Comparison of ENCODE assay signal across 9 cellular contexts in genomic region chr14:99602054-99602787, GRCh38. TPM values are rescaled to one million over a fixed set of nuclear protein-coding genes. Genes with fewer than 3 reads are reported as not detected.
DNase-seq lines count a peak whose midpoint lies in the region; ATAC-seq, FAIRE-seq and TF ChIP-seq lines count a peak whose summit lies in the region.
"Had no signal": no experiment of that assay in that cellular context is flagged by ENCODE, and none has a peak within 500 bp of the region (broad histone marks: within the 10 kb centered on the region; RNA-seq: fewer than 3 reads in every experiment).

No MANE protein-coding gene starts in this region.

- no peaks in the 10 kb centered on the region for H3K9me3 ChIP-seq in heart right ventricle
- H3K9me3 ChIP-seq in HepG2 (ENCODE audit: low read length), result no peaks in the 10 kb centered on the region
- H3K9me3 ChIP-seq in tibial artery, result no peaks in the 10 kb centered on the region

- peaks cover 65% of the 10 kb centered on the region for H3K79me2 ChIP-seq in HepG2 (ENCODE audit: insufficient read depth, low read length)

- no peak for TF ChIP-seq RAD21 in HepG2 (CRISPR knock-in tag; IDR thresholded peaks at IDR 0.05)

- H2AFZ ChIP-seq in HepG2 (ENCODE audit: low read length), result no peak overlapping the region

- H3K27ac Mint-ChIP-seq in activated naive CD8-positive, alpha-beta T cell treated with anti-CD3 and anti-CD28 coated beads, Interleukin-2, amount 50 U/mL, for 24 hours, result no peak overlapping the region
- H3K27ac Mint-ChIP-seq: dendritic cell treated with granulocyte-macrophage colony-stimulating factor and Interleukin-4, amounts not matched to agents 40 ng/mL and 50 ng/mL, for 4 days had no signal

- H3K36me3 Mint-ChIP-seq in activated naive CD8-positive, alpha-beta T cell treated with anti-CD3 and anti-CD28 coated beads, Interleukin-2, amount 50 U/mL, for 24 hours (ENCODE audit: low read depth), result no peaks in the 10 kb centered on the region

- CTCF ChIA-PET in HepG2 (lab: Yijun Ruan, JAX; ENCODE audit: low intra/inter-chr PET ratio, low total read pairs), result no interaction called here

- peak overlapping the region in 9 of 10 donors; percentile 59 to 79 (median 73) for H3K27ac ChIP-seq in heart right ventricle
- peak overlapping the region; percentile 80 for H3K27ac ChIP-seq in HepG2 (ENCODE audit: extremely low read length, insufficient read depth, low read length)
- H3K27ac ChIP-seq in tibial artery, result peak overlapping the region in 1 of 2 donors; percentile 52

- peak overlapping the region; percentile 90 for H3K4me2 ChIP-seq in HepG2 (ENCODE audit: low read depth, low read length)

- H3K4me1 ChIP-seq in heart right ventricle (peaks cover 28 to 78% (median 63%) of the 10 kb centered on the region in 9 donors), HepG2 (ENCODE audit: insufficient read depth, low read length) (peaks cover 60% of the 10 kb centered on the region), tibial artery (peaks cover 0 to 40% (median 19%) of the 10 kb centered on the region in 4 donors)

- H3K4me3 Mint-ChIP-seq in activated naive CD8-positive, alpha-beta T cell treated with anti-CD3 and anti-CD28 coated beads, Interleukin-2, amount 50 U/mL, for 24 hours, result peak overlapping the region; percentile 53

- TF ChIP-seq POLR2A in HepG2 (IDR thresholded peaks at IDR 0.05; ENCODE audit: insufficient read depth in 1 of 2, low read depth in 2 of 2, low read length in 2 of 2), result peak; percentile 40 to 43; a peak in 3 of 4 replicates

- 20 to 25% methylated on average over 18 of the region's 18 CpGs for WGBS in heart right ventricle, 2 donors
- WGBS in HepG2 (ENCODE audit: low lambda C conversion rate), result 0% methylated on average over 9 of the region's 18 CpGs

- peak; percentile 56 for FAIRE-seq in HepG2 (lab: Jason Lieb, UNC)

- POLR2A ChIA-PET in HepG2 (lab: Yijun Ruan, JAX), result interaction anchor here (1.1 to 8.6 kb wide), 5 partner anchors 27 to 121 kb away, joined by 3 to 101 read pairs (median 7); partner anchors contain the start of genes CCNK and SETD3

- no peak for TF ChIP-seq CTCF in heart right ventricle (IDR thresholded peaks at IDR 0.05)
- TF ChIP-seq CTCF in HepG2 (CRISPR knock-in tag; IDR thresholded peaks at IDR 0.05), result peak; percentile 36; the same call in 1 of the 2 replicates
- TF ChIP-seq CTCF in tibial artery (IDR thresholded peaks at IDR 0.05), result no peak

- no TSS peak for BruUV-seq in HepG2 (replicated peaks; lab: Mats Ljungman, UMichigan)

- H4K20me1 ChIP-seq in HepG2 (ENCODE audit: insufficient read depth, low read length), result peaks cover 33% of the 10 kb centered on the region

- no peaks in the 10 kb centered on the region for H3K9me3 Mint-ChIP-seq in activated naive CD8-positive, alpha-beta T cell treated with anti-CD3 and anti-CD28 coated beads, Interleukin-2, amount 50 U/mL, for 24 hours
- H3K9me3 Mint-ChIP-seq: dendritic cell treated with granulocyte-macrophage colony-stimulating factor and Interleukin-4, amounts not matched to agents 40 ng/mL and 50 ng/mL, for 4 days had no signal

- H3K27me3 ChIP-seq in heart right ventricle (peaks cover 0 to 39% (median 0%) of the 10 kb centered on the region in 7 donors), HepG2 (ENCODE audit: control insufficient read depth in 1 of 2, insufficient read depth in 2 of 2, low read length in 2 of 2) (no peaks in the 10 kb centered on the region; a peak in 1 of 5 replicates), tibial artery (no peaks in the 10 kb centered on the region)

- TF ChIP-seq EP300 in HepG2 (IDR thresholded peaks at IDR 0.05; ENCODE audit: low read depth in 2 of 2, low read length in 2 of 2) (no peak), HepG2 (CRISPR knock-in tag; IDR thresholded peaks at IDR 0.05; ENCODE audit: borderline replicate concordance) (no peak)

- peak overlapping the region; percentile 70 for H3K9ac ChIP-seq in HepG2 (ENCODE audit: insufficient read depth, low read depth, low read length)

- ATAC-seq in heart right ventricle (peak in 3 of 8 donors; percentile 6 to 11 (median 9)), left ventricle myocardium superior (no peak), HepG2 (peak; percentile 60), GM18907 (IDR thresholded peaks at IDR 0.05; ENCODE audit: unreplicated experiment) (no peak)
- ATAC-seq in activated naive CD8-positive, alpha-beta T cell treated with anti-CD3 and anti-CD28 coated beads, Interleukin-2, amount 50 U/mL, for 24 hours, result no peak

- H3K4me1 Mint-ChIP-seq in activated naive CD8-positive, alpha-beta T cell treated with anti-CD3 and anti-CD28 coated beads, Interleukin-2, amount 50 U/mL, for 24 hours, result peaks cover 21% of the 10 kb centered on the region

- peaks cover 3% of the 10 kb centered on the region for H3K27me3 Mint-ChIP-seq in activated naive CD8-positive, alpha-beta T cell treated with anti-CD3 and anti-CD28 coated beads, Interleukin-2, amount 50 U/mL, for 24 hours

- no peaks in the 10 kb centered on the region for H3K36me3 ChIP-seq in heart right ventricle
- peaks cover 0 to 4% of the 10 kb centered on the region in 2 experiments; a peak in 1 of 5 replicates for H3K36me3 ChIP-seq in HepG2 (replicated peaks in 1 of 2; ENCODE audit: control insufficient read depth in 1 of 2, insufficient read depth in 2 of 2, low read length in 2 of 2)
- H3K36me3 ChIP-seq in tibial artery, result no peaks in the 10 kb centered on the region

- peak in 1 of 2 donors; percentile 48 for DNase-seq in heart right ventricle
- DNase-seq in left ventricle myocardium superior, result no peak
- DNase-seq in activated naive CD8-positive, alpha-beta T cell treated with anti-CD3 and anti-CD28 coated beads, Interleukin-2, amount 50 U/mL, for 24 hours, result peak; percentile 26
- peak; percentile 31 for DNase-seq in HepG2 (ENCODE audit: low spot score)
- DNase-seq in tibial artery, result no peak
- no peak for DNase-seq in H4 (ENCODE audit: low spot score)
- no peak for DNase-seq in pons (ENCODE audit: low spot score)

- intact Hi-C loops in heart right ventricle (cut with DNase I) (loop anchor here in 6 of 10 donors (5.0 kb wide), 3 partner anchors 35 to 65 kb away; no protein-coding TSS in a partner anchor), left ventricle myocardium superior (cut with micrococcal nuclease) (no loop called here), HepG2 (cut with micrococcal nuclease; ENCODE audit: unreplicated experiment) (no loop called here), tibial artery (cut with DNase I; ENCODE audit: low total_unique reads) (loop anchor here (2.0 kb wide), 1 partner anchor 79 kb away; no protein-coding TSS in a partner anchor)

- in situ Hi-C loops in HepG2 (cut with HindIII; ENCODE audit: extremely low pct_ligation_motif_present, low pct_unique_long_range_greater_than_20kb), result loop anchor here (5.0 kb wide), 1 partner anchor 35 kb away; no protein-coding TSS in a partner anchor

- H3K4me3 ChIP-seq in heart right ventricle, result peak overlapping the region; percentile 7 to 88 (median 58)
- peak overlapping the region; percentile 81 to 85 (median 84) for H3K4me3 ChIP-seq in HepG2 (replicated peaks in 1 of 3; ENCODE audit: insufficient read depth in 1 of 3, low read depth in 2 of 3, low read length in 3 of 3)
- peak overlapping the region; percentile 6 to 86 for H3K4me3 ChIP-seq in tibial artery

RNA-seq across cellular contexts. Expression of gene CCDC85C, which starts 1.8 kb away (rescaled TPM):
- total RNA-seq in heart right ventricle (10 to 100 TPM; 28.7 to 50.2 (median 32.1) TPM), left ventricle myocardium superior (49.3 TPM), HepG2 (2016; rRNA removed; fragmentation: Illumina TruSeq; extraction: Trizol) (43.8 and 47.6 TPM in 2 replicates)
- polyA plus RNA-seq in heart right ventricle (10 to 100 TPM in 1 of 2 donors, 1 to 10 TPM in 1; 9.0 to 23.8 TPM), HepG2 (2011; rRNA removed) (18.8 and 30.3 TPM in 2 replicates)
- 4.3 and 4.6 TPM in 2 replicates for total RNA-seq in HepG2 (2016; cell fraction: cytosol; rRNA removed; fragmentation: Illumina TruSeq; extraction: Trizol; ENCODE audit: low read depth)
- 33.8 and 47.0 TPM in 2 replicates for total RNA-seq in HepG2 (2016; cell fraction: insoluble cytoplasmic fraction; rRNA removed; fragmentation: Illumina TruSeq; extraction: Trizol)
- 30.8 and 30.9 TPM in 2 replicates for total RNA-seq in HepG2 (2016; cell fraction: membrane; rRNA removed; fragmentation: Illumina TruSeq; extraction: Trizol)
- 23.1 and 29.3 TPM in 2 replicates for total RNA-seq in HepG2 (2016; cell fraction: nucleus; rRNA removed; fragmentation: Illumina TruSeq; extraction: Trizol)
- polyA plus RNA-seq in HepG2 (2011; cell fraction: cytosol; rRNA removed), result 21.2 and 24.0 TPM in 2 replicates
- polyA plus RNA-seq in HepG2 (2011; cell fraction: nucleus; rRNA removed), result 30.3 and 32.6 TPM in 2 replicates
- polyA plus RNA-seq in HepG2 (2012), result 41.6 and 57.3 TPM in 2 replicates
- polyA plus RNA-seq in HepG2 (2016; cell fraction: cytosol; fragmentation: Illumina TruSeq; extraction: Trizol; ENCODE audit: low read depth), result 4.1 and 4.6 TPM in 2 replicates
- polyA plus RNA-seq in HepG2 (2016; cell fraction: insoluble cytoplasmic fraction; fragmentation: Illumina TruSeq; extraction: Trizol; ENCODE audit: low read depth), result 36.1 and 43.0 TPM in 2 replicates
- polyA plus RNA-seq in HepG2 (2016; cell fraction: membrane; fragmentation: Illumina TruSeq; extraction: Trizol; ENCODE audit: low read depth), result 18.9 and 20.2 TPM in 2 replicates
- polyA plus RNA-seq in HepG2 (2016; cell fraction: nucleus; fragmentation: Illumina TruSeq; extraction: Trizol; ENCODE audit: insufficient read depth, low read depth), result 40.1 and 40.7 TPM in 2 replicates
- 44.2 and 114 TPM in 2 replicates for polyA minus RNA-seq in HepG2 (2011; rRNA and poly(A)+ RNA removed; ENCODE audit: low replicate concordance)
- polyA minus RNA-seq in HepG2 (2011; cell fraction: cytosol; rRNA and poly(A)+ RNA removed), result 33.8 and 37.6 TPM in 2 replicates
- 11.8 and 12.0 TPM in 2 replicates for polyA minus RNA-seq in HepG2 (2011; cell fraction: nucleus; rRNA and poly(A)+ RNA removed)
- 5.7 and 5.8 TPM in 2 replicates for total RNA-seq in H4 (2014; rRNA removed; shearing (Covaris generic))

RNA-seq across cellular contexts. Expression of gene HHIPL1, which starts 42.7 kb away (rescaled TPM):
- 1 to 10 TPM in 6 of 10 donors, under 1 TPM in 4; 0.81 to 2.2 (median 1.4) TPM for total RNA-seq in heart right ventricle
- polyA plus RNA-seq in heart right ventricle, result under 1 TPM; 0.55 to 0.59 TPM
- total RNA-seq in left ventricle myocardium superior, result 1.5 TPM
- not detected in 2 replicates for total RNA-seq in HepG2 (2016; rRNA removed; fragmentation: Illumina TruSeq; extraction: Trizol)
- not detected in 2 replicates for total RNA-seq in HepG2 (2016; cell fraction: cytosol; rRNA removed; fragmentation: Illumina TruSeq; extraction: Trizol; ENCODE audit: low read depth)
- total RNA-seq in HepG2 (2016; cell fraction: insoluble cytoplasmic fraction; rRNA removed; fragmentation: Illumina TruSeq; extraction: Trizol), result not detected in 2 replicates
- total RNA-seq in HepG2 (2016; cell fraction: membrane; rRNA removed; fragmentation: Illumina TruSeq; extraction: Trizol), result not detected in 2 replicates
- total RNA-seq in HepG2 (2016; cell fraction: nucleus; rRNA removed; fragmentation: Illumina TruSeq; extraction: Trizol), result not detected in 2 replicates
- 0.01 TPM in 1 of 2 replicates, not detected in the other for polyA plus RNA-seq in HepG2 (2011; rRNA removed)
- not detected in 2 replicates for polyA plus RNA-seq in HepG2 (2011; cell fraction: cytosol; rRNA removed)
- polyA plus RNA-seq in HepG2 (2011; cell fraction: nucleus; rRNA removed), result not detected in 2 replicates
- polyA plus RNA-seq in HepG2 (2012), result 0.03 TPM in 1 of 2 replicates, not detected in the other
- polyA plus RNA-seq in HepG2 (2016; cell fraction: cytosol; fragmentation: Illumina TruSeq; extraction: Trizol; ENCODE audit: low read depth), result not detected in 2 replicates
- polyA plus RNA-seq in HepG2 (2016; cell fraction: insoluble cytoplasmic fraction; fragmentation: Illumina TruSeq; extraction: Trizol; ENCODE audit: low read depth), result not detected in 2 replicates
- polyA plus RNA-seq in HepG2 (2016; cell fraction: membrane; fragmentation: Illumina TruSeq; extraction: Trizol; ENCODE audit: low read depth), result not detected in 2 replicates
- polyA plus RNA-seq in HepG2 (2016; cell fraction: nucleus; fragmentation: Illumina TruSeq; extraction: Trizol; ENCODE audit: insufficient read depth, low read depth), result not detected in 2 replicates
- not detected in 2 replicates for polyA minus RNA-seq in HepG2 (2011; rRNA and poly(A)+ RNA removed; ENCODE audit: low replicate concordance)
- polyA minus RNA-seq in HepG2 (2011; cell fraction: cytosol; rRNA and poly(A)+ RNA removed), result not detected in 2 replicates
- polyA minus RNA-seq in HepG2 (2011; cell fraction: nucleus; rRNA and poly(A)+ RNA removed), result 0.12 TPM in 1 of 2 replicates, not detected in the other
- total RNA-seq in H4 (2014; rRNA removed; shearing (Covaris generic)), result 0.02 and 0.14 TPM in 2 replicates

Comparison
In these comparisons a context has a peak if more than half of its experiments do, and no peak if none do; other contexts are left out.
1. intact Hi-C loops: an anchor here in heart right ventricle (5.0 kb wide) and tibial artery (2.0 kb wide); none called in left ventricle myocardium superior and HepG2.
2. DNase-seq: peak in activated naive CD8-positive, alpha-beta T cell treated with anti-CD3 and anti-CD28 coated beads, Interleukin-2, amount 50 U/mL, for 24 hours (single experiment) and HepG2 (single experiment); none in left ventricle myocardium superior (single experiment), tibial artery (0 of 2), H4 (single experiment) and pons (single experiment).
3. Peak in every context shown above with its lines, with median percentiles within 50 percentile points of each other: H3K4me3 ChIP-seq.